ENCODE assay signal across 14 cellular contexts in genomic region chr21:44006656-44007055, GRCh38. TPM values are rescaled to one million over a fixed set of nuclear protein-coding genes. Genes with fewer than 3 reads are reported as not detected.
DNase-seq lines count a peak whose midpoint lies in the region; ATAC-seq and TF ChIP-seq lines count a peak whose summit lies in the region.
"Had no signal": no experiment of that assay in that cellular context is flagged by ENCODE, and none has a peak within 500 bp of the region (broad histone marks: within the 10 kb centered on the region; RNA-seq: fewer than 3 reads in every experiment).

No MANE protein-coding gene starts in this region.

- H3K4me3 ChIP-seq in choroid plexus epithelial cell (ENCODE audit: low read depth, low read length) = no peak overlapping the region
- no peak overlapping the region for H3K4me3 ChIP-seq in left lung
- no peak overlapping the region for H3K4me3 ChIP-seq in OCI-LY7 (ENCODE audit: low read depth, low read length, poor library complexity, severe bottlenecking)

- CTCF ChIA-PET in activated CD4-positive, alpha-beta memory T cell treated with anti-CD3 and anti-CD28 coated beads for 36 hours (lab: Charles Lee) = no interaction called here
- CTCF ChIA-PET in OCI-LY7 (lab: Charles Lee; ENCODE audit: unreplicated experiment) = no interaction called here

- no peak for TF ChIP-seq CTCF in choroid plexus epithelial cell (conservative IDR thresholded peaks at IDR 0.05; ENCODE audit: low read depth, low read length)
- no peak for TF ChIP-seq CTCF in left lung (IDR thresholded peaks at IDR 0.05)
- TF ChIP-seq CTCF in OCI-LY7 (conservative IDR thresholded peaks at IDR 0.05; ENCODE audit: low read length) = no peak

- no TSS peak for BruUV-seq in OCI-LY7 (replicated peaks; lab: Mats Ljungman, UMichigan)

- POLR2A ChIA-PET in activated CD4-positive, alpha-beta memory T cell treated with anti-CD3 and anti-CD28 coated beads for 36 hours (lab: Charles Lee) = no interaction called here
- POLR2A ChIA-PET in OCI-LY7 (lab: Charles Lee) = interaction anchor here (0.7 kb wide), 1 partner anchor 347 kb away, joined by 3 read pairs; no protein-coding TSS in a partner anchor

- intact Hi-C loops in left lung (cut with DNase I) (no loop called here), OCI-LY7 (cut with micrococcal nuclease; ENCODE audit: unreplicated experiment) (no loop called here)
- intact Hi-C loops in activated CD4-positive, alpha-beta memory T cell treated with anti-CD3 and anti-CD28 coated beads for 36 hours (cut with micrococcal nuclease) = no loop called here

- peaks cover 5% of the 10 kb centered on the region for H3K4me1 Mint-ChIP-seq in activated CD4-positive, alpha-beta memory T cell treated with anti-CD3 and anti-CD28 coated beads for 36 hours (ENCODE audit: low read depth)

- H3K27me3 ChIP-seq in left lung = no peaks in the 10 kb centered on the region

- H3K27me3 Mint-ChIP-seq in activated CD4-positive, alpha-beta memory T cell treated with anti-CD3 and anti-CD28 coated beads for 36 hours = no peaks in the 10 kb centered on the region
- H3K27me3 Mint-ChIP-seq: activated naive CD8-positive, alpha-beta T cell treated with anti-CD3 and anti-CD28 coated beads, Interleukin-2, amount 10 ng/mL, durations not matched to agents 7 days and 5 days; CD8-positive, alpha-beta memory T cell; natural killer cell treated with Interleukin-12 subunit alpha and Interleukin-12 subunit beta and Interleukin-15 and Interleukin-18, amount 100 ng/mL, for 72 hours had no signal

- H3K36me3 ChIP-seq in left lung (no peaks in the 10 kb centered on the region), OCI-LY7 (ENCODE audit: insufficient read depth, low read length) (no peaks in the 10 kb centered on the region)

- ATAC-seq in left lung = peak; percentile 13
- no peak for ATAC-seq in GM19455 (IDR thresholded peaks at IDR 0.05; ENCODE audit: unreplicated experiment)
- ATAC-seq: natural killer cell treated with Interleukin-12 subunit alpha and Interleukin-12 subunit beta and Interleukin-15 and Interleukin-18, amount 100 ng/mL, for 72 hours had no signal

- no peaks in the 10 kb centered on the region for H3K36me3 Mint-ChIP-seq in activated CD4-positive, alpha-beta memory T cell treated with anti-CD3 and anti-CD28 coated beads for 36 hours
- H3K36me3 Mint-ChIP-seq: natural killer cell treated with Interleukin-12 subunit alpha and Interleukin-12 subunit beta and Interleukin-15 and Interleukin-18, amount 100 ng/mL, for 72 hours had no signal

- H2AFZ ChIP-seq in OCI-LY7 (ENCODE audit: low read length) = no peak overlapping the region

- H3K9me2 ChIP-seq in OCI-LY7 (ENCODE audit: insufficient read depth, low read length) = no peaks in the 10 kb centered on the region

- H3K4me3 Mint-ChIP-seq in activated CD4-positive, alpha-beta memory T cell treated with anti-CD3 and anti-CD28 coated beads for 36 hours = no peak overlapping the region
- H3K4me3 Mint-ChIP-seq: activated naive CD8-positive, alpha-beta T cell treated with anti-CD3 and anti-CD28 coated beads, Interleukin-2, amount 10 ng/mL, durations not matched to agents 7 days and 5 days; CD8-positive, alpha-beta memory T cell; natural killer cell treated with Interleukin-12 subunit alpha and Interleukin-12 subunit beta and Interleukin-15 and Interleukin-18, amount 100 ng/mL, for 72 hours had no signal

- no peaks in the 10 kb centered on the region for H4K20me1 ChIP-seq in OCI-LY7 (ENCODE audit: insufficient read depth, low read length)

- H3K27ac ChIP-seq in left lung (peak overlapping the region in 1 of 2 donors; percentile 67), substantia nigra (ENCODE audit: low read depth, low read length, poor library complexity, severe bottlenecking) (peak overlapping the region; percentile 78), OCI-LY7 (ENCODE audit: low read depth, low read length, poor library complexity, severe bottlenecking) (no peak overlapping the region)

- H3K4me1 ChIP-seq in left lung (peaks cover 3 to 9% of the 10 kb centered on the region in 2 donors), OCI-LY7 (ENCODE audit: insufficient read depth, low read length, poor library complexity, severe bottlenecking) (peaks cover 6% of the 10 kb centered on the region)

- no peak overlapping the region for H3K27ac Mint-ChIP-seq in activated CD4-positive, alpha-beta memory T cell treated with anti-CD3 and anti-CD28 coated beads for 36 hours
- H3K27ac Mint-ChIP-seq: activated naive CD8-positive, alpha-beta T cell treated with anti-CD3 and anti-CD28 coated beads, Interleukin-2, amount 10 ng/mL, durations not matched to agents 7 days and 5 days; CD8-positive, alpha-beta memory T cell; natural killer cell treated with Interleukin-12 subunit alpha and Interleukin-12 subunit beta and Interleukin-15 and Interleukin-18, amount 100 ng/mL, for 72 hours had no signal

- no peaks in the 10 kb centered on the region for H3K9me3 ChIP-seq in left lung
- no peaks in the 10 kb centered on the region for H3K9me3 ChIP-seq in OCI-LY7 (ENCODE audit: low read length)

- DNase-seq in GM03348 (ENCODE audit: low spot score) (peak; percentile 75), choroid plexus epithelial cell (ENCODE audit: low read depth) (peak; percentile 70), left lung (peak in 1 of 2 donors; percentile 50), substantia nigra (lab: John Stamatoyannopoulos, UW) (no peak), OCI-M1 (lab: John Stamatoyannopoulos, UW) (no peak), OCI-LY7 (ENCODE audit: low spot score) (no peak)
- DNase-seq in activated CD4-positive, alpha-beta memory T cell treated with anti-CD3 and anti-CD28 coated beads for 36 hours = no peak
- DNase-seq: activated CD4-positive, alpha-beta T cell treated with anti-CD3 and anti-CD28 coated beads, Interleukin-2, amount 50 U/mL, for 1 hour; activated naive CD8-positive, alpha-beta T cell treated with anti-CD3 and anti-CD28 coated beads, Interleukin-2, amount 10 ng/mL, durations not matched to agents 7 days and 5 days; CD8-positive, alpha-beta memory T cell; stimulated activated CD4-positive, alpha-beta T cell treated with anti-CD3 and anti-CD28 coated beads, Interleukin-4, amount 100 ng/mL, for 1 hour; T-helper 2 cell had no signal

- no peaks in the 10 kb centered on the region for H3K9me3 Mint-ChIP-seq in activated CD4-positive, alpha-beta memory T cell treated with anti-CD3 and anti-CD28 coated beads for 36 hours
- H3K9me3 Mint-ChIP-seq: activated naive CD8-positive, alpha-beta T cell treated with anti-CD3 and anti-CD28 coated beads, Interleukin-2, amount 10 ng/mL, durations not matched to agents 7 days and 5 days; CD8-positive, alpha-beta memory T cell; natural killer cell treated with Interleukin-12 subunit alpha and Interleukin-12 subunit beta and Interleukin-15 and Interleukin-18, amount 100 ng/mL, for 72 hours had no signal

- peaks cover 4% of the 10 kb centered on the region; the same call in 1 of the 2 replicates for H3K79me2 ChIP-seq in OCI-LY7 (ENCODE audit: insufficient read depth, low read depth, low read length)

- H3K4me2 ChIP-seq in OCI-LY7 (ENCODE audit: low read length) = no peak overlapping the region

RNA-seq across cellular contexts. Expression of gene TRAPPC10, which starts 5.5 kb away (rescaled TPM):
- total RNA-seq in left lung (10 to 100 TPM; 32.6 to 43.5 TPM), OCI-LY7 (2022) (54.7 and 62.5 TPM in 2 replicates)
- total RNA-seq in activated CD4-positive, alpha-beta memory T cell treated with anti-CD3 and anti-CD28 coated beads for 36 hours = 10 to 100 TPM; 46.1 to 50.5 TPM
- 29.9 and 37.4 TPM in 2 replicates for total RNA-seq in OCI-LY7 (2014; rRNA removed; shearing (Covaris generic))

Comparison
In these comparisons a context has a peak if more than half of its experiments do, and no peak if none do; other contexts are left out.
1. DNase-seq: peak in GM03348 (single experiment) and choroid plexus epithelial cell (single experiment); none in substantia nigra (0 of 49), OCI-M1 (single experiment), activated CD4-positive, alpha-beta memory T cell treated with anti-CD3 and anti-CD28 coated beads for 36 hours (single experiment) and OCI-LY7 (single experiment).